1 cellular context compared by ENCODE assay signal in the genomic region with DNA sequence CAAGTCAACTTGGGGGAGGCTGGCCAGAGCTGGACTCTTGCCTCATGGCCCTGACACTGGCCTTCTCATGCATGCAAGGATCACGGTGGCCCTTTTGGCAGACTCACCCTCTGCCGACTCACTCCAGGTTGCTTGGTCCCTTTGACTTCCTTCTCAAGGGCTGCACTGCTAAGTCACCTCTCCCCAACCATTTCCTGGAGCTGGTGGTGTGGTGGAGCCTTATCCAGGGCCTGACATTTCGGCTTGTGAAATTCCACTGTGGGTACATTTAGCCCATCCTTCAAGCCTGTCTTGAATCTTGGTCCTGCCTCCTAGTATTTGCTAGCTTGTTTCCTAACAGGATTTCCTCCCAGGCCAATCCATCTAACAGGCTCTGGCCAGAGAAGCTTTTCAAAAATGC.
TF ChIP-seq lines count a peak whose summit lies in the region.

No MANE protein-coding gene starts in this region.

TF ChIP-seq in GM23338, 12 proteins besides CTCF, POLR2A, EP300 and RAD21:
- TF ChIP-seq JUNB (IDR thresholded peaks at IDR 0.05; ENCODE audit: unreplicated experiment) (no peak), CREB1 (CRISPR knock-in tag; IDR thresholded peaks at IDR 0.05; ENCODE audit: low read depth) (no peak), ZNF331 (CRISPR knock-in tag; IDR thresholded peaks at IDR 0.05; ENCODE audit: low read depth) (no peak), STAT1 (IDR thresholded peaks at IDR 0.05; ENCODE audit: unreplicated experiment) (no peak)
TF ChIP-seq in GM23338: peak in this region for 0.
